Comparison of ENCODE assay signal across 3 cellular contexts in genomic region chr6:78552435-78552834, GRCh38.
"Had no signal": no experiment of that assay in that cellular context is flagged by ENCODE, and none has a peak within 500 bp of the region (broad histone marks: within the 10 kb centered on the region; RNA-seq: fewer than 3 reads in every experiment).

No MANE protein-coding gene starts in this region.

- DNase-seq: GDM1, GF-D8 had no signal

- H3K4me3 ChIP-seq: GM12878 had no signal

- ATAC-seq: GM12878 had no signal
